Comparison of ENCODE assay signal across 31 cellular contexts in the genomic region with DNA sequence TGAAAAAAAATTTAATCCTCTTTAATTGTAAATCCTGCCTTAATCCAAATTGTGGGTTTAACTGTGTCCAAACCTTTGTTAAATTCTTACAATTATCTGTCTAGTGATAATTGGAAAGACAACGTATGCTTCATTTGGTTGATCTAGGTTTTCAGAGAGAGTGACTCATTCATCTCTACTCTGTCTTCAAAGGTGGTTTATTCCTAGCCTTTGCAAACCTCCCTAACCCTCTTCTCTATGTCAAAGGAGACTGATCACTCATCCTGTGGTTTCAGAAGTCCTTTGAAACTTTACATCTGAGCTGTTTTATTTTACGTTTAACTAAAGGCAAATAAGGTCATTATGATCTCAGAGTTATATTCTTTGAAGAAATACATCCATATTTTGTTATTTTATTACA. TPM values are rescaled to one million over a fixed set of nuclear protein-coding genes. Genes with fewer than 3 reads are reported as not detected.
DNase-seq lines count a peak whose midpoint lies in the region; ATAC-seq, FAIRE-seq and TF ChIP-seq lines count a peak whose summit lies in the region.
"Had no signal": no experiment of that assay in that cellular context is flagged by ENCODE, and none has a peak within 500 bp of the region (broad histone marks: within the 10 kb centered on the region; RNA-seq: fewer than 3 reads in every experiment).

No MANE protein-coding gene starts in this region.

- no peaks in the 10 kb centered on the region for H3K27me3 ChIP-seq in GM23248 (replicated peaks; ENCODE audit: insufficient read depth)
- peaks cover 24% of the 10 kb centered on the region for H3K27me3 ChIP-seq in left ventricle myocardium inferior (ENCODE audit: low read depth)
- H3K27me3 ChIP-seq: dorsolateral prefrontal cortex, SJCRH30, suprapubic skin, vagina had no signal

- H3K4me3 ChIP-seq in GM23248 (no peak overlapping the region), fibroblast of pulmonary artery (replicated peaks; ENCODE audit: low read depth, low read length) (no peak overlapping the region), left ventricle myocardium inferior (no peak overlapping the region)
- H3K4me3 ChIP-seq: BLaER1 treated with 17β-estradiol and CSF1 and Interleukin-3, amounts not matched to agents 10 nM and 100 nM; dorsolateral prefrontal cortex; SJCRH30; suprapubic skin; vagina had no signal

- peaks cover 50% of the 10 kb centered on the region for H3K4me1 ChIP-seq in GM23248 (ENCODE audit: insufficient read depth)
- H3K4me1 ChIP-seq in left ventricle myocardium inferior: no peaks in the 10 kb centered on the region
- H3K4me1 ChIP-seq: suprapubic skin, vagina had no signal

- H3K79me2 ChIP-seq in GM23248 (ENCODE audit: insufficient read depth): no peaks in the 10 kb centered on the region

- intact Hi-C loops in Right ventricle myocardium inferior (cut with DNase I): no loop called here
- intact Hi-C loops in Right ventricle myocardium superior (cut with DNase I): no loop called here
- intact Hi-C loops in left ventricle myocardium inferior (cut with micrococcal nuclease): no loop called here

- peaks cover 40% of the 10 kb centered on the region for H3F3A ChIP-seq in GM23248 (ENCODE audit: insufficient read depth)

- H3K27ac ChIP-seq in GM23248 (no peak overlapping the region), left ventricle myocardium inferior (replicated peaks) (no peak overlapping the region)
- H3K27ac ChIP-seq: BLaER1 treated with 17β-estradiol and CSF1 and Interleukin-3, amounts not matched to agents 10 nM and 100 nM; dorsolateral prefrontal cortex; SJCRH30; suprapubic skin; vagina had no signal

- in situ Hi-C loops in GM23248 (cut with MboI): loop anchor here (25.0 kb wide), 1 partner anchor 809 kb away; no protein-coding TSS in a partner anchor

- TF ChIP-seq CTCF in D721Med (IDR thresholded peaks at IDR 0.05; ENCODE audit: insufficient read depth, missing control alignments) (no peak), fibroblast of pulmonary artery (IDR thresholded peaks at IDR 0.05; ENCODE audit: low read length, missing control alignments) (no peak), left ventricle myocardium inferior (IDR thresholded peaks at IDR 0.05; ENCODE audit: borderline replicate concordance) (no peak)

- no peaks in the 10 kb centered on the region for H4K20me1 ChIP-seq in GM23248 (ENCODE audit: insufficient read depth)
- H4K20me1 ChIP-seq: BLaER1 treated with 17β-estradiol and CSF1 and Interleukin-3, amounts not matched to agents 10 nM and 100 nM had no signal

- ATAC-seq in Right ventricle myocardium inferior: no peak
- no peak for ATAC-seq in Right ventricle myocardium superior (ENCODE audit: poor library complexity)
- no peak for ATAC-seq in HG03175 (IDR thresholded peaks at IDR 0.05; ENCODE audit: unreplicated experiment)
- ATAC-seq: naive thymus-derived CD4-positive, alpha-beta T cell; T-cell had no signal

- no peak overlapping the region for H3K4me2 ChIP-seq in GM23248 (ENCODE audit: unreplicated experiment)

- H3K36me3 ChIP-seq in GM23248 (ENCODE audit: low read depth) (no peaks in the 10 kb centered on the region), left ventricle myocardium inferior (no peaks in the 10 kb centered on the region)
- H3K36me3 ChIP-seq: BLaER1 treated with 17β-estradiol and CSF1 and Interleukin-3, amounts not matched to agents 10 nM and 100 nM; SJCRH30; suprapubic skin; vagina had no signal

- H3K9me3 ChIP-seq in GM23248 (ENCODE audit: low read depth): no peaks in the 10 kb centered on the region
- H3K9me3 ChIP-seq in left ventricle myocardium inferior (replicated peaks): no peaks in the 10 kb centered on the region
- H3K9me3 ChIP-seq: BLaER1 treated with 17β-estradiol and CSF1 and Interleukin-3, amounts not matched to agents 10 nM and 100 nM; Caco-2; SJCRH30; suprapubic skin; vagina had no signal

- H3K9ac ChIP-seq in GM23248: no peak overlapping the region
- H3K9ac ChIP-seq: BLaER1 treated with 17β-estradiol and CSF1 and Interleukin-3, amounts not matched to agents 10 nM and 100 nM had no signal

- no peak overlapping the region for H2AFZ ChIP-seq in GM23248

- no peak for DNase-seq in D721Med (ENCODE audit: insufficient read length, low spot score)
- DNase-seq in GM23248: peak; percentile 19
- peak; percentile 5 for DNase-seq in RCC 7860 (ENCODE audit: low spot score)
- peak; percentile 25 for DNase-seq in fibroblast of pulmonary artery (ENCODE audit: low read depth)
- DNase-seq in Right ventricle myocardium inferior (ENCODE audit: missing footprints): no peak
- DNase-seq in Right ventricle myocardium superior: no peak
- no peak for DNase-seq in left ventricle myocardium inferior
- DNase-seq: activated CD8-positive, alpha-beta memory T cell treated with anti-CD3 and anti-CD28 coated beads for 24 hours; activated naive CD4-positive, alpha-beta T cell treated with anti-CD3 and anti-CD28 coated beads for 36 hours; activated T-cell treated with anti-CD3 and anti-CD28 coated beads, Interleukin-2, amount 50 U/mL, for 24 hours; anterior cingulate cortex; Caco-2; dorsolateral prefrontal cortex; H9; Karpas-422; naive thymus-derived CD4-positive, alpha-beta T cell; NCI-H1092 treated with DMSO at 0.1 percent for 48 hours; NCI-H187 treated with DMSO at 0.1 percent for 48 hours; NCI-H748 treated with DMSO at 0.1 percent for 48 hours; occipital lobe; OCI-M1; SJCRH30; small intestine; stimulated activated CD4-positive, alpha-beta T cell treated with anti-CD3 and anti-CD28 coated beads, Interleukin-2, amount 100 ng/mL, for 24 hours; T-cell had no signal

- FAIRE-seq in D721Med (lab: Jason Lieb, UNC) (peak; percentile 58), RCC 7860 (lab: Jason Lieb, UNC) (no peak)
- FAIRE-seq: GM12891, small intestine had no signal

- H3K9me2 ChIP-seq in GM23248 (ENCODE audit: insufficient read depth): no peaks in the 10 kb centered on the region

- 21 to 24% methylated on average over 2 of the region's 2 CpGs for WGBS in GM23248 (ENCODE audit: low coverage in 1 of 2, low lambda C conversion rate in 2 of 2, missing lambda C conversion rate in 2 of 2), 2 experiments

RNA-seq across cellular contexts. Expression of gene OXGR1, which starts 8.8 kb away (rescaled TPM):
- total RNA-seq in GM23248 (2014; rRNA removed; shearing (Covaris generic)): not detected in 2 replicates
- not detected in 2 replicates for polyA plus RNA-seq in GM23248 (2016; fragmentation: Nextera tagmentation; extraction: Ambion mirVana)
- total RNA-seq in Right ventricle myocardium inferior (not detected), Right ventricle myocardium superior (not detected), left ventricle myocardium inferior (not detected)
- total RNA-seq: activated naive CD4-positive, alpha-beta T cell treated with anti-CD3 and anti-CD28 coated beads for 36 hours; Caco-2; H9; naive thymus-derived CD4-positive, alpha-beta T cell; occipital lobe; SJCRH30; T-cell had no signal
- polyA plus RNA-seq: AG04450; naive thymus-derived CD4-positive, alpha-beta T cell had no signal

Comparison
In these comparisons a context has a peak if more than half of its experiments do, and no peak if none do; other contexts are left out.
1. DNase-seq: peak in GM23248 (single experiment), RCC 7860 (single experiment) and fibroblast of pulmonary artery (single experiment); none in D721Med (single experiment), Right ventricle myocardium inferior (single experiment), Right ventricle myocardium superior (single experiment) and left ventricle myocardium inferior (single experiment).